26 cellular contexts compared by ENCODE assay signal in genomic region chr13:36001561-36001960, GRCh38.
DNase-seq lines count a peak whose midpoint lies in the region.
"Had no signal": no experiment of that assay in that cellular context is flagged by ENCODE, and none has a peak within 500 bp of the region (broad histone marks: within the 10 kb centered on the region; RNA-seq: fewer than 3 reads in every experiment).

No MANE protein-coding gene starts in this region.

- DNase-seq in COLO829 (ENCODE audit: low spot score) = peak; percentile 93
- DNase-seq in SK-MEL-5 (ENCODE audit: low read depth, low spot score) = peak; percentile 73
- DNase-seq in foreskin melanocyte = peak; percentile 87
- DNase-seq in MV-4-11 (lab: John Stamatoyannopoulos, UW) = no peak
- DNase-seq in NCI-H82 (lab: John Stamatoyannopoulos, UW) = no peak
- DNase-seq in mucosa of gallbladder (ENCODE audit: low spot score) = no peak
- DNase-seq: 8988T; ACHN; AML-193; BE2C; C1 segment of cervical spinal cord; Caco-2; Calu3; CD4-positive, alpha-beta memory T cell; CD4-positive, alpha-beta T cell; CD4-positive, CD25-positive, alpha-beta regulatory T cell; CD8-positive, alpha-beta memory T cell; CD8-positive, alpha-beta T cell; COR-L47; DMS 273 treated with DMSO at 0.1 percent for 48 hours; DMS153; DMS53; DMS79; DMS79 treated with DMSO at 0.1 percent for 48 hours; DND-41; EL had no signal

- in situ Hi-C loops in SK-MEL-5 (cut with HindIII; ENCODE audit: low pct_unique_long_range_greater_than_20kb, low sequenced_read_pairs) = no loop called here

Comparison
In these comparisons a context has a peak if more than half of its experiments do, and no peak if none do; other contexts are left out.
1. DNase-seq: peak in COLO829 (single experiment), SK-MEL-5 (single experiment) and foreskin melanocyte (single experiment); none in MV-4-11 (single experiment), NCI-H82 (single experiment) and mucosa of gallbladder (single experiment).